9 cellular contexts compared by ENCODE assay signal in genomic region chr19:8609210-8610040, GRCh38. TPM values are rescaled to one million over a fixed set of nuclear protein-coding genes. Genes with fewer than 3 reads are reported as not detected.
DNase-seq lines count a peak whose midpoint lies in the region; ATAC-seq lines count a peak whose summit lies in the region.
"Had no signal": no experiment of that assay in that cellular context is flagged by ENCODE, and none has a peak within 500 bp of the region (broad histone marks: within the 10 kb centered on the region; RNA-seq: fewer than 3 reads in every experiment).

No MANE protein-coding gene starts in this region.

- DNase-seq in AG08396 (ENCODE audit: low spot score) = peak; percentile 80
- DNase-seq in anterior cingulate cortex (lab: John Stamatoyannopoulos, UW) = peak in 48 of 58 donors; percentile 7 to 78 (median 35)
- no peak for DNase-seq in iPS DF 6.9 (ENCODE audit: low read depth, low spot score)
- no peak for DNase-seq in sciatic nerve (ENCODE audit: low spot score)

- H3K4me3 ChIP-seq in HUES64 (ENCODE audit: low read length) (peak overlapping the region; percentile 63), iPS DF 6.9 (ENCODE audit: low read length) (peak overlapping the region; percentile 92; the same call in 1 of the 2 replicates)

- H3K9ac ChIP-seq in HUES64 (ENCODE audit: low read depth, low read length) = peak overlapping the region; percentile 83

- ATAC-seq in sciatic nerve (peak; percentile 71), HG02938 (IDR thresholded peaks at IDR 0.05; ENCODE audit: unreplicated experiment) (no peak), GM19395 (IDR thresholded peaks at IDR 0.05; ENCODE audit: unreplicated experiment) (no peak), HG02571 (IDR thresholded peaks at IDR 0.05; ENCODE audit: unreplicated experiment) (no peak)

- H3K4me1 ChIP-seq in HUES64 (ENCODE audit: insufficient read depth, low read length) (peaks cover 20% of the 10 kb centered on the region), iPS DF 6.9 (ENCODE audit: control insufficient read depth, insufficient read depth, low read length) (peaks cover 7% of the 10 kb centered on the region)

- H3K27ac ChIP-seq in HUES64 (ENCODE audit: low read depth, low read length) (peak overlapping the region; percentile 91), iPS DF 6.9 (ENCODE audit: low read length) (peak overlapping the region; percentile 28)

- H3K27me3 ChIP-seq in HUES64 (ENCODE audit: insufficient read depth, low read length) = no peaks in the 10 kb centered on the region
- no peaks in the 10 kb centered on the region for H3K27me3 ChIP-seq in iPS DF 6.9 (ENCODE audit: control insufficient read depth, insufficient read depth, low read length)

- intact Hi-C loops in sciatic nerve (cut with DNase I) = no loop called here

- H3K36me3 ChIP-seq in HUES64 (ENCODE audit: insufficient read depth, low read length) (peaks cover 7% of the 10 kb centered on the region), iPS DF 6.9 (ENCODE audit: control insufficient read depth, insufficient read depth, low read length) (no peaks in the 10 kb centered on the region; the same call in 1 of the 2 replicates)

- under 1% methylated on average over 44 of the region's 47 CpGs for WGBS in HUES64
- no CpG with 5 or more reads among the region's 47 CpGs for WGBS in iPS DF 6.9 (ENCODE audit: insufficient coverage, insufficient read length)

- H3K9me3 ChIP-seq in HUES64 (ENCODE audit: insufficient read depth, low read depth, low read length) (peaks cover 4% of the 10 kb centered on the region; the same call in 1 of the 2 replicates), iPS DF 6.9 (ENCODE audit: control insufficient read depth, insufficient read depth, low read length) (no peaks in the 10 kb centered on the region)

RNA-seq across cellular contexts. Expression of gene ADAMTS10, which starts 1.1 kb away (rescaled TPM):
- 14.0 TPM for polyA plus RNA-seq in HUES64 (2013, experiment 1 of 2)
- polyA plus RNA-seq in HUES64 (2013, experiment 2 of 2) = 10.8 TPM
- 60.1 TPM for total RNA-seq in sciatic nerve

RNA-seq across cellular contexts. Expression of gene NFILZ, which starts 21.0 kb away (rescaled TPM):
- not detected for polyA plus RNA-seq in HUES64 (2013, experiment 1 of 2)
- polyA plus RNA-seq in HUES64 (2013, experiment 2 of 2) = not detected
- total RNA-seq in sciatic nerve = not detected
- total RNA-seq: glomerular endothelial cell had no signal

RNA-seq across cellular contexts. Expression of gene MYO1F, which starts 32.2 kb away (rescaled TPM):
- 2.4 TPM for polyA plus RNA-seq in HUES64 (2013, experiment 1 of 2)
- polyA plus RNA-seq in HUES64 (2013, experiment 2 of 2) = 2.5 TPM
- total RNA-seq in sciatic nerve = 60.9 TPM

Comparison
In these comparisons a context has a peak if more than half of its experiments do, and no peak if none do; other contexts are left out.
1. DNase-seq: peak in AG08396 (single experiment) and anterior cingulate cortex (48 of 58); none in iPS DF 6.9 (single experiment) and sciatic nerve (single experiment).